Comparison of ENCODE assay signal across 8 cellular contexts in the genomic region with DNA sequence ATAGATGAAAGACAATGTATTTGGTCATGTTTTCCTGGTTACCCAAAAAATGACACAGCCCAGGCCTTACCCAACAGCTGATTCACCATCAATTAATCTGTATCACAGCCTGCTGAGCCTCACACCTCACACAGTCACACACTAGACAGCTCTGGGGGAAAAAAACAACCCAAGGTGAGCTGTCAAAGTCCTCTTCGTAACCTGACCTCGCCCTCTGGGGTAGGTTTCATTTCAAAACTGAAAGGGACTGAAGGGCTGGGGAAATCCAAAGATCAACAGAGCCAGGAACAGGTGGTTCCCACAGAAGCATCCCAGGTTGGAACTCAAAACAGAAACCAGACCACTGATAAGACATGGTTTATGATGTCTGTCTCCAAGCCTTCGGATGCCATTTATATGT. TPM values are rescaled to one million over a fixed set of nuclear protein-coding genes. Genes with fewer than 3 reads are reported as not detected.
DNase-seq lines count a peak whose midpoint lies in the region; ATAC-seq and TF ChIP-seq lines count a peak whose summit lies in the region.

No MANE protein-coding gene starts in this region.

- H3K4me2 ChIP-seq in mammary epithelial cell (ENCODE audit: insufficient read depth, low read depth, low read length) (no peak overlapping the region), trophoblast cell (ENCODE audit: low read length) (no peak overlapping the region)

- H4K91ac ChIP-seq in trophoblast cell (ENCODE audit: low read depth, low read length) = no peak overlapping the region

- no peak overlapping the region for H3K23ac ChIP-seq in trophoblast cell (ENCODE audit: low read length)

- no peak for TF ChIP-seq CTCF in GM13976 (IDR thresholded peaks at IDR 0.05; ENCODE audit: borderline replicate concordance, control extremely low read depth, extremely low read depth, insufficient read depth, missing control alignments)
- TF ChIP-seq CTCF in mammary epithelial cell (conservative IDR thresholded peaks at IDR 0.05 in 1 of 2, IDR thresholded peaks at IDR 0.05 in 1 of 2; ENCODE audit: extremely low read depth in 1 of 2, insufficient read depth in 1 of 2, low read depth in 1 of 2, low read length in 2 of 2) = no peak
- no peak for TF ChIP-seq CTCF in progenitor cell of endocrine pancreas (IDR thresholded peaks at IDR 0.05; ENCODE audit: unreplicated experiment)

- no peaks in the 10 kb centered on the region for H3K27me3 ChIP-seq in mammary epithelial cell (ENCODE audit: insufficient read depth, low read length)
- H3K27me3 ChIP-seq in trophoblast cell (ENCODE audit: insufficient read depth, low read length) = no peaks in the 10 kb centered on the region
- no peaks in the 10 kb centered on the region for H3K27me3 ChIP-seq in right cardiac atrium (ENCODE audit: control insufficient read depth, insufficient read depth)

- no peaks in the 10 kb centered on the region for H3K9me3 ChIP-seq in mammary epithelial cell (replicated peaks; ENCODE audit: insufficient read depth, low read length)
- no peaks in the 10 kb centered on the region for H3K9me3 ChIP-seq in trophoblast cell (ENCODE audit: insufficient read depth, low read depth, low read length)
- H3K9me3 ChIP-seq in right cardiac atrium (ENCODE audit: control insufficient read depth, low read length) = no peaks in the 10 kb centered on the region

- H3K79me2 ChIP-seq in mammary epithelial cell (ENCODE audit: insufficient read depth, low read length) (no peaks in the 10 kb centered on the region), trophoblast cell (ENCODE audit: control insufficient read depth, insufficient read depth, low read length, poor library complexity) (no peaks in the 10 kb centered on the region)

- in situ Hi-C loops in GM13976 (cut with MboI; ENCODE audit: low sequenced_read_pairs, unreplicated experiment) (loop anchor here (10.0 kb wide), 1 partner anchor 154 kb away; a partner anchor contains a TSS), mammary epithelial cell (cut with MboI; ENCODE audit: low sequenced_read_pairs in 2 of 2) (loop anchor here in 1 of 2 donors (10.0 kb wide), 1 partner anchor 154 kb away; a partner anchor contains a TSS)

- H2BK120ac ChIP-seq in trophoblast cell (ENCODE audit: insufficient read depth, low read length, poor library complexity) = no peak overlapping the region

- intact Hi-C loops in mammary epithelial cell (cut with micrococcal nuclease) (loop anchor here (1.0 kb wide), 1 partner anchor 155 kb away; no protein-coding TSS in a partner anchor), right cardiac atrium (cut with DNase I) (no loop called here)

- no peak overlapping the region for H3K18ac ChIP-seq in trophoblast cell (ENCODE audit: low read length)

- H2AFZ ChIP-seq in mammary epithelial cell (ENCODE audit: low read depth, low read length) (no peak overlapping the region), trophoblast cell (ENCODE audit: insufficient read depth, low read length, poor library complexity) (no peak overlapping the region)

- 85% methylated on average over 3 of the region's 3 CpGs for WGBS in mammary epithelial cell (ENCODE audit: low coverage, missing lambda C conversion rate)
- no CpG with 5 or more reads among the region's 3 CpGs for whole genome bisulfite sequencing in trophoblast cell (ENCODE audit: extremely low coverage, insufficient coverage, insufficient read length)
- 90% methylated on average over 3 of the region's 3 CpGs for WGBS in right cardiac atrium

- peak overlapping the region; percentile 52 for H3K27ac ChIP-seq in mammary epithelial cell (ENCODE audit: insufficient read depth, low read depth, low read length)
- no peak overlapping the region for H3K27ac ChIP-seq in trophoblast cell (ENCODE audit: low read depth, low read length)
- no peak overlapping the region for H3K27ac ChIP-seq in right cardiac atrium (ENCODE audit: low read length)

- H3K79me1 ChIP-seq in trophoblast cell (ENCODE audit: low read length) = no peaks in the 10 kb centered on the region

- H3K14ac ChIP-seq in trophoblast cell (ENCODE audit: low read length) = no peak overlapping the region

- CTCF ChIA-PET in mammary epithelial cell (lab: Charles Lee; ENCODE audit: low non-redundant PET) = interaction anchor here (0.7 kb wide), 1 partner anchor 12 kb away, joined by 4 read pairs; no protein-coding TSS in a partner anchor

- H3K4me3 ChIP-seq in mammary epithelial cell (replicated peaks in 1 of 3; ENCODE audit: insufficient read depth in 1 of 3, low read depth in 2 of 3, low read length in 3 of 3) = no peak overlapping the region
- H3K4me3 ChIP-seq in trophoblast cell (ENCODE audit: low read depth, low read length) = no peak overlapping the region
- H3K4me3 ChIP-seq in right cardiac atrium (ENCODE audit: low read length) = no peak overlapping the region

- H3K9me3 Mint-ChIP-seq in progenitor cell of endocrine pancreas (ENCODE audit: low read depth) = no peaks in the 10 kb centered on the region

- peak; percentile 73 for ATAC-seq in HG02763 (IDR thresholded peaks at IDR 0.05; ENCODE audit: unreplicated experiment)
- ATAC-seq in right cardiac atrium = no peak

- H3K9ac ChIP-seq in mammary epithelial cell (ENCODE audit: insufficient read depth, low read length) = peak overlapping the region; percentile 44
- H3K9ac ChIP-seq in trophoblast cell (ENCODE audit: low read length) = no peak overlapping the region

- H3K27me3 Mint-ChIP-seq in progenitor cell of endocrine pancreas = no peaks in the 10 kb centered on the region

- peaks cover 2% of the 10 kb centered on the region for H3K36me3 ChIP-seq in mammary epithelial cell (ENCODE audit: insufficient read depth, low read length)
- peaks cover 7 to 18% of the 10 kb centered on the region in 2 experiments for H3K36me3 ChIP-seq in trophoblast cell (ENCODE audit: control insufficient read depth in 1 of 2, insufficient read depth in 2 of 2, low read length in 2 of 2)

- dilution Hi-C loops in mammary epithelial cell (cut with HindIII; ENCODE audit: low sequenced_read_pairs) = no loop called here

- H4K20me1 ChIP-seq in mammary epithelial cell (ENCODE audit: insufficient read depth, low read length) = no peaks in the 10 kb centered on the region

- no peak overlapping the region for H4K12ac ChIP-seq in trophoblast cell (ENCODE audit: low read depth, low read length)

- BruUV-seq in mammary epithelial cell (replicated peaks; lab: Mats Ljungman, UMichigan) = no TSS peak

- H3K4ac ChIP-seq in trophoblast cell (ENCODE audit: low read depth, low read length) = no peak overlapping the region

- H3K27ac Mint-ChIP-seq in progenitor cell of endocrine pancreas = no peak overlapping the region

- DNase-seq in GM13976 (ENCODE audit: low spot score) (peak; percentile 63), T-helper 9 cell (peak; percentile 50), mammary epithelial cell (peak; percentile 94), progenitor cell of endocrine pancreas (ENCODE audit: low spot score, unreplicated experiment) (no peak), trophoblast cell (no peak), right cardiac atrium (no peak)
- DNase-seq in stimulated activated CD4-positive, alpha-beta T cell treated with anti-CD3 and anti-CD28 coated beads, Interleukin-15, amount 100 ng/mL, for 1 hour (ENCODE audit: low read depth in 1 of 2, low spot score in 1 of 2) = peak; percentile 37 to 41

- H3K4me1 ChIP-seq in mammary epithelial cell (ENCODE audit: insufficient read depth, low read length) (peaks cover 13% of the 10 kb centered on the region), trophoblast cell (ENCODE audit: control insufficient read depth in 1 of 2, insufficient read depth in 2 of 2, low read length in 2 of 2) (no peaks in the 10 kb centered on the region), right cardiac atrium (ENCODE audit: control insufficient read depth, insufficient read depth, low read length) (peaks cover 4% of the 10 kb centered on the region)

- H3K4me3 Mint-ChIP-seq in progenitor cell of endocrine pancreas (ENCODE audit: low read depth) = no peak overlapping the region

- no peak overlapping the region for H2BK12ac ChIP-seq in trophoblast cell (ENCODE audit: low read length)

- H3K36me3 Mint-ChIP-seq in progenitor cell of endocrine pancreas (ENCODE audit: insufficient read depth) = peaks cover 23% of the 10 kb centered on the region

- no peak overlapping the region for H2AK5ac ChIP-seq in trophoblast cell (ENCODE audit: low read length)

- no peak overlapping the region for H4K8ac ChIP-seq in trophoblast cell (ENCODE audit: low read depth, low read length)

- no peak overlapping the region for H2BK5ac ChIP-seq in trophoblast cell (ENCODE audit: low read depth, low read length, poor library complexity)

- H3K4me1 Mint-ChIP-seq in progenitor cell of endocrine pancreas (ENCODE audit: low read depth) = peaks cover 4% of the 10 kb centered on the region

RNA-seq across cellular contexts. Expression of a gene that starts 18.2 kb away (rescaled TPM):
- 100 to 1,000 TPM in 1 of 2 donors, 10 to 100 TPM in 1; 47.2 to 258 TPM for total RNA-seq in mammary epithelial cell
- polyA plus RNA-seq in mammary epithelial cell = 128 TPM
- polyA minus RNA-seq in mammary epithelial cell = 119 TPM
- 295 and 305 TPM in 2 replicates for total RNA-seq in progenitor cell of endocrine pancreas
- 407 and 419 TPM in 2 replicates for polyA plus RNA-seq in trophoblast cell (2013)
- total RNA-seq in right cardiac atrium = 100 to 1,000 TPM; 233 to 259 (median 239) TPM
- polyA plus RNA-seq in right cardiac atrium = 280 TPM

Comparison
In these comparisons a context has a peak if more than half of its experiments do, and no peak if none do; other contexts are left out.
1. DNase-seq: peak in GM13976 (single experiment), T-helper 9 cell (single experiment), mammary epithelial cell (single experiment) and stimulated activated CD4-positive, alpha-beta T cell treated with anti-CD3 and anti-CD28 coated beads, Interleukin-15, amount 100 ng/mL, for 1 hour (2 of 2); none in progenitor cell of endocrine pancreas (single experiment), trophoblast cell (0 of 2) and right cardiac atrium (0 of 3).